Comparison of ENCODE assay signal across 31 cellular contexts in genomic region chr12:119231774-119232173, GRCh38. TPM values are rescaled to one million over a fixed set of nuclear protein-coding genes. Genes with fewer than 3 reads are reported as not detected.
"Had no signal": no experiment of that assay in that cellular context is flagged by ENCODE, and none has a peak within 500 bp of the region (broad histone marks: within the 10 kb centered on the region; RNA-seq: fewer than 3 reads in every experiment).

No MANE protein-coding gene starts in this region.

- H3K27ac ChIP-seq: ascending aorta, cardiac muscle cell, VCaP had no signal

- H3K36me3 ChIP-seq: ascending aorta, cardiac muscle cell had no signal

- H3K27me3 ChIP-seq: ascending aorta, cardiac muscle cell had no signal

- H3K4me1 ChIP-seq: ascending aorta had no signal

- DNase-seq: activated B cell treated with CpG ODN at 0.5 μM for 24 hours; activated CD4-positive, alpha-beta memory T cell treated with anti-CD3 and anti-CD28 coated beads for 36 hours; activated CD4-positive, alpha-beta T cell treated with anti-CD3 and anti-CD28 coated beads for 4 hours; activated CD4-positive, alpha-beta T cell treated with anti-CD3 and anti-CD28 coated beads, Interleukin-2, amount 10 ng/mL, durations not matched to agents 24 days and 14 days; activated CD4-positive, alpha-beta T cell treated with anti-CD3 and anti-CD28 coated beads, Interleukin-2, amount 50 U/mL, for 1 hour; activated CD4-positive, alpha-beta T cell treated with anti-CD3 and anti-CD28 coated beads, Interleukin-2, amount 50 U/mL, for 4 hours; activated CD4-positive, CD25-positive, alpha-beta regulatory T cell treated with anti-CD3 and anti-CD28 coated beads, Interleukin-2, amount 50 U/mL, for 72 hours; activated CD8-positive, alpha-beta memory T cell treated with anti-CD3 and anti-CD28 coated beads, Interleukin-2, amount 50 U/mL, for 4 hours; activated CD8-positive, alpha-beta T cell treated with anti-CD3 and anti-CD28 coated beads for 36 hours; activated effector memory CD4-positive, alpha-beta T cell treated with Interleukin-2 at 50 U/mL for 16 hours; activated gamma-delta T cell; activated naive CD4-positive, alpha-beta T cell treated with anti-CD3 and anti-CD28 coated beads, Interleukin-2, amount 10 ng/mL, durations not matched to agents 7 days and 5 days; activated naive CD4-positive, alpha-beta T cell treated with Interleukin-2 at 50 U/mL for 16 hours; activated naive CD8-positive, alpha-beta T cell treated with anti-CD3 and anti-CD28 coated beads, Interleukin-2, amount 10 ng/mL, durations not matched to agents 7 days and 5 days; activated naive CD8-positive, alpha-beta T cell treated with anti-CD3 and anti-CD28 coated beads, Interleukin-2, amount 50 U/mL, for 24 hours; activated T-cell treated with anti-CD3 and anti-CD28 coated beads for 4 hours; activated T-cell treated with anti-CD3 and anti-CD28 coated beads, Interleukin-2, amount 50 U/mL, for 1 hour; activated T-cell treated with anti-CD3 and anti-CD28 coated beads, Interleukin-2, amount 50 U/mL, for 4 hours; amygdala; anterior cingulate cortex; caudate nucleus; cerebellar nuclear complex; T-helper 1 cell; T-helper 2 cell; T-helper 9 cell had no signal

- H3K9me3 ChIP-seq: ascending aorta had no signal

- H3K4me3 ChIP-seq: ascending aorta, cardiac muscle cell had no signal

- ATAC-seq: activated CD8-positive, alpha-beta T cell treated with anti-CD3 and anti-CD28 coated beads for 36 hours; activated naive CD8-positive, alpha-beta T cell treated with anti-CD3 and anti-CD28 coated beads, Interleukin-2, amount 50 U/mL, for 24 hours; activated T-cell treated with anti-CD3 and anti-CD28 coated beads, Interleukin-2, amount 50 U/mL, for 4 hours had no signal

- FAIRE-seq: TTC549 had no signal

RNA-seq across cellular contexts. Expression of gene HSPB8, which starts 53.0 kb away (rescaled TPM):
- total RNA-seq: activated B cell treated with CpG ODN at 0.5 μM for 24 hours; activated CD4-positive, alpha-beta memory T cell treated with anti-CD3 and anti-CD28 coated beads for 36 hours; activated CD4-positive, alpha-beta T cell treated with anti-CD3 and anti-CD28 coated beads, Interleukin-2, amount 10 ng/mL, durations not matched to agents 24 days and 14 days; activated CD8-positive, alpha-beta memory T cell treated with anti-CD3 and anti-CD28 coated beads for 36 hours; activated CD8-positive, alpha-beta T cell treated with anti-CD3 and anti-CD28 coated beads for 36 hours; activated naive CD8-positive, alpha-beta T cell treated with anti-CD3 and anti-CD28 coated beads, Interleukin-2, amount 10 ng/mL, durations not matched to agents 7 days and 5 days; activated T-cell treated with anti-CD3 and anti-CD28 coated beads, Interleukin-2, amount 50 U/mL, for 4 hours; activated T-helper 2 cell treated with anti-CD3 and anti-CD28 coated beads, Interferon-gamma antibody, Interleukin-2, Interleukin-4, amounts not matched to agents 10 μg/mL and 5 μg/mL and 100 μg/mL, durations not matched to agents 14 hours and 24 hours and 36 hours had no signal
